In the genomic region with DNA sequence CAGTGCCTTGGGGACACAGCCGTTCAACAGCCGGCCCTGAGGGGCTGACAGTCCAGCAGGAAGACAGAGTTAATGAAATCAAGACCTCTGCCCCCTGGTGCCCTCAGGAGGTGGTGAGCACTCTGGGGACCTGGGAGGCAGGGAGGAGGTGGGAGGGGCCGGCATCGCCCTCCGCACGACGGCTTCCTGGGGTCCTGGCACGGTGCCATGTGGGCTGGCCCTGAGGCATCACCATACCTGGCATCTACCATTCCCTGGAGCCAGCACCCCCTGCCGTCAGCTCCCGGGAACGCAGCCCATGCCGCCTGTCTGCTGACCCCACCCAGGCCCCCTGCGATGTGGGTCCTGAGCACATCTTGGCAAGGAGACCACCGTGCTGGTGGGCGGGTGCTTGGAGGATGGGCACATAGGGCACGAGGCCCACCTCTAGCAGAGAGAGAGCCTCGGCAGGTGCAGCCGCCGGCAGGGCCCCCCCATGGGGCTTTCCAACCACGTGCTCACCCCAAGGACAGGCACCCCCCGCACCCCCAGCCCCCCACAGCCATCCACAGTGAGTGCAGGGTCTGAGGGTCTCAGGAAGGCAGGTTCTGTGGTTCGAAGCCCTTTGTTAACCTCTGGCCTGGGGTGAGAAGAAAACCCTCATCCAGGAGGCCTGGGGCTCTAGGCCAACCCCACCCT, we compare ENCODE assay signal across 8 cellular contexts. TPM values are rescaled to one million over a fixed set of nuclear protein-coding genes. Genes with fewer than 3 reads are reported as not detected.
DNase-seq lines count a peak whose midpoint lies in the region; ATAC-seq, FAIRE-seq and TF ChIP-seq lines count a peak whose summit lies in the region.

No MANE protein-coding gene starts in this region.

- H3K79me2 ChIP-seq in HepG2 (ENCODE audit: insufficient read depth, low read length) (no peaks in the 10 kb centered on the region), smooth muscle cell (ENCODE audit: low read depth) (no peaks in the 10 kb centered on the region)

- TF ChIP-seq EP300 in HepG2 (IDR thresholded peaks at IDR 0.05; ENCODE audit: low read depth in 2 of 2, low read length in 2 of 2) (no peak), HepG2 (CRISPR knock-in tag; IDR thresholded peaks at IDR 0.05; ENCODE audit: borderline replicate concordance) (no peak)

- POLR2A ChIA-PET in AG04449 (lab: Yijun Ruan, JAX) (interaction anchor here (0.6 kb wide), 1 partner anchor 712 kb away, joined by 3 read pairs; no protein-coding TSS in a partner anchor), HepG2 (lab: Yijun Ruan, JAX) (interaction anchor here (0.8 to 8.4 kb wide), 10 partner anchors 10 to 68 kb away, joined by 3 to 370 read pairs (median 8); partner anchors contain the start of genes ZC3H18 and ZFPM1)
- POLR2A ChIA-PET in activated naive CD8-positive, alpha-beta T cell treated with anti-CD3 and anti-CD28 coated beads, Interleukin-2, amount 10 ng/mL, durations not matched to agents 7 days and 5 days (lab: Charles Lee): interaction anchor here (1.0 kb wide), 1 partner anchor 65 kb away, joined by 3 read pairs; the partner anchor contains the start of gene ZC3H18

- intact Hi-C loops in HepG2 (cut with micrococcal nuclease; ENCODE audit: unreplicated experiment): loop anchor here (1.0 to 5.0 kb wide), 3 partner anchors 17 to 61 kb away; no protein-coding TSS in a partner anchor

- CTCF ChIA-PET in AG04449 (lab: Yijun Ruan, JAX) (no interaction called here), HepG2 (lab: Yijun Ruan, JAX; ENCODE audit: low intra/inter-chr PET ratio, low total read pairs) (interaction anchor here (0.6 to 2.4 kb wide), 4 partner anchors 11 to 63 kb away, joined by 4 to 34 read pairs (median 11); no protein-coding TSS in a partner anchor)

- H3K9ac ChIP-seq in HepG2 (ENCODE audit: insufficient read depth, low read depth, low read length) (peak overlapping the region; percentile 73), smooth muscle cell (ENCODE audit: low read depth) (no peak overlapping the region)

- BruUV-seq in HepG2 (replicated peaks; lab: Mats Ljungman, UMichigan): no TSS peak

- H2AFZ ChIP-seq in HepG2 (ENCODE audit: low read length) (no peak overlapping the region), smooth muscle cell (ENCODE audit: low read depth) (no peak overlapping the region)

- in situ Hi-C loops in SK-MEL-5 (cut with HindIII; ENCODE audit: low pct_unique_long_range_greater_than_20kb, low sequenced_read_pairs): no loop called here
- in situ Hi-C loops in HepG2 (cut with HindIII; ENCODE audit: extremely low pct_ligation_motif_present, low pct_unique_long_range_greater_than_20kb): loop anchor here (10.0 kb wide), 1 partner anchor 51 kb away; the partner anchor contains the start of gene ZFPM1

- WGBS in HepG2 (ENCODE audit: low lambda C conversion rate): 63% methylated on average over 5 of the region's 22 CpGs
- 90% methylated on average over 18 of the region's 22 CpGs for WGBS in smooth muscle cell (ENCODE audit: low lambda C conversion rate)

- FAIRE-seq in HepG2 (lab: Jason Lieb, UNC): peak; percentile 75

- H3K4me2 ChIP-seq in HepG2 (ENCODE audit: low read depth, low read length): peak overlapping the region; percentile 88
- H3K4me2 ChIP-seq in smooth muscle cell: no peak overlapping the region

- H3K9me3 Mint-ChIP-seq in activated naive CD8-positive, alpha-beta T cell treated with anti-CD3 and anti-CD28 coated beads, Interleukin-2, amount 10 ng/mL, durations not matched to agents 7 days and 5 days: no peaks in the 10 kb centered on the region

- H3K27me3 ChIP-seq in HepG2 (ENCODE audit: control insufficient read depth in 1 of 2, insufficient read depth in 2 of 2, low read length in 2 of 2): no peaks in the 10 kb centered on the region
- H3K27me3 ChIP-seq in smooth muscle cell (ENCODE audit: low read depth): no peaks in the 10 kb centered on the region

- ATAC-seq in activated naive CD8-positive, alpha-beta T cell treated with anti-CD3 and anti-CD28 coated beads, Interleukin-2, amount 10 ng/mL, durations not matched to agents 7 days and 5 days (ENCODE audit: low read depth): peak; percentile 34
- ATAC-seq in HepG2: peak; percentile 21
- no peak for ATAC-seq in HG03175 (IDR thresholded peaks at IDR 0.05; ENCODE audit: unreplicated experiment)

- peak; percentile 86 for TF ChIP-seq RAD21 in HepG2 (CRISPR knock-in tag; IDR thresholded peaks at IDR 0.05)

- H3K27ac Mint-ChIP-seq in activated naive CD8-positive, alpha-beta T cell treated with anti-CD3 and anti-CD28 coated beads, Interleukin-2, amount 10 ng/mL, durations not matched to agents 7 days and 5 days: no peak overlapping the region

- H3K4me3 Mint-ChIP-seq in activated naive CD8-positive, alpha-beta T cell treated with anti-CD3 and anti-CD28 coated beads, Interleukin-2, amount 10 ng/mL, durations not matched to agents 7 days and 5 days: no peak overlapping the region

- H3K27me3 Mint-ChIP-seq in activated naive CD8-positive, alpha-beta T cell treated with anti-CD3 and anti-CD28 coated beads, Interleukin-2, amount 10 ng/mL, durations not matched to agents 7 days and 5 days: no peaks in the 10 kb centered on the region

- H3K36me3 ChIP-seq in HepG2 (replicated peaks in 1 of 2; ENCODE audit: control insufficient read depth in 1 of 2, insufficient read depth in 2 of 2, low read length in 2 of 2) (peaks cover 3 to 5% of the 10 kb centered on the region in 2 experiments; a peak in 1 of 5 replicates), smooth muscle cell (ENCODE audit: low read depth) (no peaks in the 10 kb centered on the region)

- H3F3A ChIP-seq in smooth muscle cell (ENCODE audit: low read depth): no peaks in the 10 kb centered on the region

- H4K20me1 ChIP-seq in HepG2 (ENCODE audit: insufficient read depth, low read length) (no peaks in the 10 kb centered on the region), smooth muscle cell (ENCODE audit: low read depth) (peaks cover 60% of the 10 kb centered on the region)

- no peaks in the 10 kb centered on the region for H3K36me3 Mint-ChIP-seq in activated naive CD8-positive, alpha-beta T cell treated with anti-CD3 and anti-CD28 coated beads, Interleukin-2, amount 10 ng/mL, durations not matched to agents 7 days and 5 days

- DNase-seq in AG04449 (ENCODE audit: low read depth, low spot score) (no peak), HT-29 (ENCODE audit: low spot score) (peak; percentile 93), SK-MEL-5 (ENCODE audit: low read depth, low spot score) (peak; percentile 40), HepG2 (ENCODE audit: low spot score) (peak; percentile 79), smooth muscle cell (lab: John Stamatoyannopoulos, UW; ENCODE audit: unreplicated experiment) (no peak)
- peak; percentile 66 for DNase-seq in activated naive CD8-positive, alpha-beta T cell treated with anti-CD3 and anti-CD28 coated beads, Interleukin-2, amount 10 ng/mL, durations not matched to agents 7 days and 5 days
- peak; percentile 23 for DNase-seq in stimulated activated CD8-positive, alpha-beta memory T cell treated with anti-CD3 and anti-CD28 coated beads, Interleukin-4, amount 100 ng/mL, for 24 hours (ENCODE audit: low read depth)

- H3K27ac ChIP-seq in HepG2 (ENCODE audit: extremely low read length, insufficient read depth, low read length) (peak overlapping the region; percentile 92), smooth muscle cell (ENCODE audit: low read depth) (no peak overlapping the region)

- H3K4me1 ChIP-seq in HepG2 (ENCODE audit: insufficient read depth, low read length): peaks cover 75% of the 10 kb centered on the region
- no peaks in the 10 kb centered on the region for H3K4me1 ChIP-seq in smooth muscle cell (ENCODE audit: low read depth)

- TF ChIP-seq POLR2A in HepG2 (IDR thresholded peaks at IDR 0.05; ENCODE audit: insufficient read depth in 1 of 2, low read depth in 2 of 2, low read length in 2 of 2): no peak

- H3K4me1 Mint-ChIP-seq in activated naive CD8-positive, alpha-beta T cell treated with anti-CD3 and anti-CD28 coated beads, Interleukin-2, amount 10 ng/mL, durations not matched to agents 7 days and 5 days: no peaks in the 10 kb centered on the region

- peak; percentile 38 for TF ChIP-seq CTCF in AG04449 (IDR thresholded peaks at IDR 0.05; ENCODE audit: insufficient read depth, low read length, missing control alignments)
- TF ChIP-seq CTCF in HepG2 (CRISPR knock-in tag; IDR thresholded peaks at IDR 0.05): peak; percentile 82
- no peak for TF ChIP-seq CTCF in smooth muscle cell (IDR thresholded peaks at IDR 0.05; ENCODE audit: borderline replicate concordance, insufficient read depth, poor library complexity, severe bottlenecking)

- no peaks in the 10 kb centered on the region for H3K9me3 ChIP-seq in HepG2 (ENCODE audit: low read length)
- H3K9me3 ChIP-seq in smooth muscle cell (replicated peaks; ENCODE audit: low read depth): no peaks in the 10 kb centered on the region

- no peak overlapping the region for H3K4me3 ChIP-seq in AG04449 (ENCODE audit: low read depth, low read length)
- peak overlapping the region; percentile 19 to 56 (median 32); a peak in 4 of 6 replicates for H3K4me3 ChIP-seq in HepG2 (replicated peaks in 1 of 3; ENCODE audit: insufficient read depth in 1 of 3, low read depth in 2 of 3, low read length in 3 of 3)
- H3K4me3 ChIP-seq in smooth muscle cell: no peak overlapping the region

RNA-seq across cellular contexts. Expression of gene ZFPM1, which starts 52.5 kb away (rescaled TPM):
- 9.2 and 15.3 TPM in 2 replicates for total RNA-seq in HT-29 (2014; rRNA removed; shearing (Covaris generic))
- 0.13 and 0.29 TPM in 2 replicates for total RNA-seq in SK-MEL-5 (2014; rRNA removed; shearing (Covaris generic))
- polyA plus RNA-seq in SK-MEL-5 (2015; cell fraction: cytosol; rRNA removed): 2.4 and 2.8 TPM in 2 replicates
- polyA plus RNA-seq in SK-MEL-5 (2015; cell fraction: nucleus; rRNA removed): 1.8 and 2.3 TPM in 2 replicates
- 10 to 100 TPM; 19.0 to 19.2 TPM for total RNA-seq in activated naive CD8-positive, alpha-beta T cell treated with anti-CD3 and anti-CD28 coated beads, Interleukin-2, amount 10 ng/mL, durations not matched to agents 7 days and 5 days
- total RNA-seq in HepG2 (2016; rRNA removed; fragmentation: Illumina TruSeq; extraction: Trizol) (3.4 and 3.8 TPM in 2 replicates), smooth muscle cell (0.99 and 1.2 TPM in 2 replicates)
- total RNA-seq in HepG2 (2016; cell fraction: cytosol; rRNA removed; fragmentation: Illumina TruSeq; extraction: Trizol; ENCODE audit: low read depth): 0.81 and 2.1 TPM in 2 replicates
- 3.4 and 3.9 TPM in 2 replicates for total RNA-seq in HepG2 (2016; cell fraction: insoluble cytoplasmic fraction; rRNA removed; fragmentation: Illumina TruSeq; extraction: Trizol)
- total RNA-seq in HepG2 (2016; cell fraction: membrane; rRNA removed; fragmentation: Illumina TruSeq; extraction: Trizol): 3.4 and 4.3 TPM in 2 replicates
- total RNA-seq in HepG2 (2016; cell fraction: nucleus; rRNA removed; fragmentation: Illumina TruSeq; extraction: Trizol): 3.4 and 6.6 TPM in 2 replicates
- polyA plus RNA-seq in HepG2 (2011; rRNA removed) (1.3 and 1.7 TPM in 2 replicates), smooth muscle cell (4.9 and 6.6 TPM in 2 replicates)
- 0.79 and 1.3 TPM in 2 replicates for polyA plus RNA-seq in HepG2 (2011; cell fraction: cytosol; rRNA removed)
- 7.1 and 7.6 TPM in 2 replicates for polyA plus RNA-seq in HepG2 (2011; cell fraction: nucleus; rRNA removed)
- polyA plus RNA-seq in HepG2 (2012): 7.2 and 7.6 TPM in 2 replicates
- polyA plus RNA-seq in HepG2 (2016; cell fraction: cytosol; fragmentation: Illumina TruSeq; extraction: Trizol; ENCODE audit: low read depth): 1.2 TPM in 2 replicates
- polyA plus RNA-seq in HepG2 (2016; cell fraction: insoluble cytoplasmic fraction; fragmentation: Illumina TruSeq; extraction: Trizol; ENCODE audit: low read depth): 3.7 and 8.7 TPM in 2 replicates
- polyA plus RNA-seq in HepG2 (2016; cell fraction: membrane; fragmentation: Illumina TruSeq; extraction: Trizol; ENCODE audit: low read depth): 2.7 and 4.8 TPM in 2 replicates
- polyA plus RNA-seq in HepG2 (2016; cell fraction: nucleus; fragmentation: Illumina TruSeq; extraction: Trizol; ENCODE audit: insufficient read depth, low read depth): 14.0 and 14.3 TPM in 2 replicates
- polyA minus RNA-seq in HepG2 (2011; rRNA and poly(A)+ RNA removed; ENCODE audit: low replicate concordance): 0.98 and 4.2 TPM in 2 replicates
- polyA minus RNA-seq in HepG2 (2011; cell fraction: cytosol; rRNA and poly(A)+ RNA removed): 2.7 and 6.6 TPM in 2 replicates
- polyA minus RNA-seq in HepG2 (2011; cell fraction: nucleus; rRNA and poly(A)+ RNA removed): 5.0 and 7.5 TPM in 2 replicates

Comparison
In these comparisons a context has a peak if more than half of its experiments do, and no peak if none do; other contexts are left out.
1. DNase-seq: peak in HT-29 (single experiment), SK-MEL-5 (single experiment), activated naive CD8-positive, alpha-beta T cell treated with anti-CD3 and anti-CD28 coated beads, Interleukin-2, amount 10 ng/mL, durations not matched to agents 7 days and 5 days (single experiment), HepG2 (single experiment) and stimulated activated CD8-positive, alpha-beta memory T cell treated with anti-CD3 and anti-CD28 coated beads, Interleukin-4, amount 100 ng/mL, for 24 hours (single experiment); none in AG04449 (single experiment) and smooth muscle cell (single experiment).
2. H3K4me3 ChIP-seq: peak in HepG2 (3 of 3); none in AG04449 (single experiment) and smooth muscle cell (single experiment).